19 cellular contexts compared by ENCODE assay signal in the genomic region with DNA sequence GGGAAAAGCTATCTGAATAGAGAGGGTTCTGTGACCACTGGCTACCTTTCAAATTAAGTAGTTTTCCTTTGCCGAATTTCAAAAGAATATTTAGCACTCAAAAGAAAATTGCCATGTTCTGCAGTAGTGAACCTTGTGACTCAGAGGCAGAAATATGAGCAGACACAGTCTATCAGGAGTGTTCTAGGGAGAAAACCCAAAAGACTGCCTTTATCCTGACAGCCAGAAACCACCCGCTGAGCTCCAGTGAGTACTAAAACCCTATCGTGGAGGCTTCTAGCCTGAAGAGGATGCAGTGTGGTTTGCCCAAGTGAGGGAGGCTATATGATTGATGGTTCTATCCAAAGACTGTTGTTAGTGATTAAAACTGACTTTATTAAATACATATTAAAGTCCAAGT. TPM values are rescaled to one million over a fixed set of nuclear protein-coding genes. Genes with fewer than 3 reads are reported as not detected.
"Had no signal": no experiment of that assay in that cellular context is flagged by ENCODE, and none has a peak within 500 bp of the region (broad histone marks: within the 10 kb centered on the region; RNA-seq: fewer than 3 reads in every experiment).

No MANE protein-coding gene starts in this region.

- H3K36me3 ChIP-seq: lower lobe of right lung, tibial nerve had no signal

- H3K4me3 Mint-ChIP-seq: activated CD4-positive, alpha-beta T cell treated with anti-CD3 and anti-CD28 coated beads, Interleukin-2, amount 10 ng/mL, durations not matched to agents 24 days and 14 days; activated CD8-positive, alpha-beta T cell treated with anti-CD3 and anti-CD28 coated beads for 36 hours; activated naive CD8-positive, alpha-beta T cell treated with anti-CD3 and anti-CD28 coated beads, Interleukin-2, amount 10 ng/mL, durations not matched to agents 7 days and 5 days; activated T-cell treated with anti-CD3 and anti-CD28 coated beads, Interleukin-2, amount 50 U/mL, for 24 hours; nephron had no signal

- H3K36me3 Mint-ChIP-seq: activated naive CD8-positive, alpha-beta T cell treated with anti-CD3 and anti-CD28 coated beads, Interleukin-2, amount 10 ng/mL, durations not matched to agents 7 days and 5 days had no signal

- H3K27me3 ChIP-seq: tibial nerve had no signal

- H3K4me3 ChIP-seq: lower lobe of right lung, tibial nerve had no signal

- ATAC-seq: activated CD8-positive, alpha-beta T cell treated with anti-CD3 and anti-CD28 coated beads for 36 hours; left colon; lower lobe of right lung; stimulated activated naive CD8-positive, alpha-beta T cell treated with anti-CD3 and anti-CD28 coated beads, Interleukin-15, Interleukin-2, amounts not matched to agents 100 U/mL and 50 U/mL, for 24 hours had no signal

- H3K27ac Mint-ChIP-seq: activated CD4-positive, alpha-beta T cell treated with anti-CD3 and anti-CD28 coated beads, Interleukin-2, amount 10 ng/mL, durations not matched to agents 24 days and 14 days; activated CD8-positive, alpha-beta T cell treated with anti-CD3 and anti-CD28 coated beads for 36 hours; activated naive CD8-positive, alpha-beta T cell treated with anti-CD3 and anti-CD28 coated beads, Interleukin-2, amount 10 ng/mL, durations not matched to agents 7 days and 5 days; activated T-cell treated with anti-CD3 and anti-CD28 coated beads, Interleukin-2, amount 50 U/mL, for 24 hours; activated T-helper 2 cell treated with anti-CD3 and anti-CD28 coated beads, Interferon-gamma antibody, Interleukin-2, Interleukin-4, amounts not matched to agents 10 μg/mL and 5 μg/mL and 100 μg/mL, durations not matched to agents 14 hours and 24 hours and 36 hours; nephron had no signal

- H3K4me1 ChIP-seq: lower lobe of right lung, tibial nerve had no signal

- H3K9me3 ChIP-seq: lower lobe of right lung, tibial nerve had no signal

- DNase-seq: activated CD4-positive, alpha-beta T cell treated with anti-CD3 and anti-CD28 coated beads, Interleukin-2, amount 10 ng/mL, durations not matched to agents 24 days and 14 days; activated CD8-positive, alpha-beta T cell treated with anti-CD3 and anti-CD28 coated beads for 36 hours; activated naive CD4-positive, alpha-beta T cell treated with Interleukin-2 at 50 U/mL for 16 hours; activated naive CD8-positive, alpha-beta T cell treated with anti-CD3 and anti-CD28 coated beads, Interleukin-2, amount 10 ng/mL, durations not matched to agents 7 days and 5 days; activated T-cell treated with anti-CD3 and anti-CD28 coated beads, Interleukin-2, amount 50 U/mL, for 24 hours; anterior cingulate cortex; foreskin fibroblast; islet precursor cell; left colon; lower lobe of right lung; stimulated activated CD4-positive, alpha-beta T cell treated with anti-CD3 and anti-CD28 coated beads, Interleukin-12 subunit alpha, Interleukin-12 subunit beta, amount 100 ng/mL, for 4 hours; stimulated activated CD4-positive, alpha-beta T cell treated with anti-CD3 and anti-CD28 coated beads, Interleukin-1b, Interleukin-23, amount 100 ng/mL, for 48 hours; stimulated activated naive CD8-positive, alpha-beta T cell treated with anti-CD3 and anti-CD28 coated beads, Interleukin-15, Interleukin-2, amounts not matched to agents 100 U/mL and 50 U/mL, for 24 hours; SW 1271; T-helper 2 cell had no signal

- H3K9me3 Mint-ChIP-seq: activated T-helper 2 cell treated with anti-CD3 and anti-CD28 coated beads, Interferon-gamma antibody, Interleukin-2, Interleukin-4, amounts not matched to agents 10 μg/mL and 5 μg/mL and 100 μg/mL, durations not matched to agents 14 hours and 24 hours and 36 hours; nephron had no signal

- H3K27me3 Mint-ChIP-seq: activated CD4-positive, alpha-beta T cell treated with anti-CD3 and anti-CD28 coated beads, Interleukin-2, amount 10 ng/mL, durations not matched to agents 24 days and 14 days; activated CD8-positive, alpha-beta T cell treated with anti-CD3 and anti-CD28 coated beads for 36 hours; activated naive CD8-positive, alpha-beta T cell treated with anti-CD3 and anti-CD28 coated beads, Interleukin-2, amount 10 ng/mL, durations not matched to agents 7 days and 5 days; activated T-cell treated with anti-CD3 and anti-CD28 coated beads, Interleukin-2, amount 50 U/mL, for 24 hours had no signal

- H3K4me1 Mint-ChIP-seq: activated CD4-positive, alpha-beta T cell treated with anti-CD3 and anti-CD28 coated beads, Interleukin-2, amount 10 ng/mL, durations not matched to agents 24 days and 14 days; activated naive CD8-positive, alpha-beta T cell treated with anti-CD3 and anti-CD28 coated beads, Interleukin-2, amount 10 ng/mL, durations not matched to agents 7 days and 5 days; nephron had no signal

- H3K27ac ChIP-seq: lower lobe of right lung, tibial nerve had no signal

RNA-seq across cellular contexts. Expression of a gene that starts 21.9 kb away (rescaled TPM):
- total RNA-seq: activated CD4-positive, alpha-beta T cell treated with anti-CD3 and anti-CD28 coated beads, Interleukin-2, amount 10 ng/mL, durations not matched to agents 24 days and 14 days; activated CD8-positive, alpha-beta T cell treated with anti-CD3 and anti-CD28 coated beads for 36 hours; activated naive CD8-positive, alpha-beta T cell treated with anti-CD3 and anti-CD28 coated beads, Interleukin-2, amount 10 ng/mL, durations not matched to agents 7 days and 5 days; activated T-helper 2 cell treated with anti-CD3 and anti-CD28 coated beads, Interferon-gamma antibody, Interleukin-2, Interleukin-4, amounts not matched to agents 10 μg/mL and 5 μg/mL and 100 μg/mL, durations not matched to agents 14 hours and 24 hours and 36 hours; dermis microvascular lymphatic vessel endothelial cell; tibial nerve had no signal
